16 cellular contexts compared by ENCODE assay signal in the genomic region with DNA sequence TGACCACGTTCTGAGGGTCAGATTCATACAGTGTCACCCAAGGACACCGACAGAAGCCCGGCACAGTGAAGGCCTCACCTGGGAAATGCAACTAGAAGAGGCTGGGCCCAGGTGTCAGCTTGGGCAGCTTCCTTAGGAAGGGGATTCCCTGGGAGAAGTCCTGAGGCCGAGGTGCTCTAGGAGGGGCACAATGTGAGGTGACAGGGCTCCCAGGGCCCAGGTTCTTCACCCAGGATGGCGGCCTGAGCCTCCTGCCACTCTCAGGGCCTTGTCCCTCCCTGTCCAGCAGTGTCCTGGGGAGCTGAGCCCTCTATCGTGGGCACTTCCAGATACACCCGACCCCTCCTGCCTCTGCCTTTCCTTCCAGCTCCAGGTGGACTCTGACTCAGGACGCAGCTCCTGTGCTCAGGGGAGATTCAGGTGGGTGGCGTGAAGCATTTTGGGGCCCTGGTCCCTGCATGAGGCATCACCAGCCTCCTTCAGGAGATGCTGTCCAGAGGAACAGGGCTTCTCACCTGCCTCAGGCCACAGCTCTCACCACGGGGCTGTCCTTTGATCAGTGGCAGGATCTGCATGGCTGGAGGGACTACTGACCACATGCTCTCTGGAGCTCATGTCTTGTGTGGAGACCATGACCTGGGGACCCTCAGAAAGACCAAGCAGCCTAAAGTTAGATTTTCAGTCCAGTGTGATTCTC. TPM values are rescaled to one million over a fixed set of nuclear protein-coding genes. Genes with fewer than 3 reads are reported as not detected.
DNase-seq lines count a peak whose midpoint lies in the region; ATAC-seq and TF ChIP-seq lines count a peak whose summit lies in the region.
"Had no signal": no experiment of that assay in that cellular context is flagged by ENCODE, and none has a peak within 500 bp of the region (broad histone marks: within the 10 kb centered on the region; RNA-seq: fewer than 3 reads in every experiment).

No MANE protein-coding gene starts in this region.

- H3K27ac ChIP-seq in C4-2B = no peak overlapping the region
- peak overlapping the region; percentile 85 for H3K27ac ChIP-seq in OCI-LY3 (ENCODE audit: low read length)
- no peak overlapping the region for H3K27ac ChIP-seq in SJCRH30
- H3K27ac ChIP-seq in left lung = no peak overlapping the region
- H3K27ac ChIP-seq: PC-9 had no signal

- 0 out of 2 replicates have a peak overlapping the region, but pooled peaks have one; percentile 32 for H3K4me2 ChIP-seq in OCI-LY3 (ENCODE audit: low read length)
- H3K4me2 ChIP-seq: PC-9, SK-N-SH had no signal

- TF ChIP-seq CTCF in C4-2B (conservative IDR thresholded peaks at IDR 0.05) (peak; percentile 41), OCI-LY3 (IDR thresholded peaks at IDR 0.05; ENCODE audit: low read depth, low read length) (no peak), left lung (IDR thresholded peaks at IDR 0.05) (no peak)

- peak overlapping the region; percentile 65; the same call in 1 of the 2 replicates for H3K9ac ChIP-seq in OCI-LY3 (ENCODE audit: low read length)
- H3K9ac ChIP-seq: SK-N-SH had no signal

- DNase-seq in islet precursor cell (peak; percentile 43), SJCRH30 (no peak), NCI-H226 (no peak), left lung (no peak)
- no peak for DNase-seq in stimulated activated effector memory CD8-positive, alpha-beta T cell treated with anti-CD3 and anti-CD28 coated beads, Interleukin-12 subunit alpha, Interleukin-12 subunit beta, amount 100 ng/mL, for 72 hours (ENCODE audit: low spot score in 2 of 2)
- DNase-seq: COR-L47; DMS153; NCI-H1048; NCI-H2227 treated with DMSO at 0.1 percent for 48 hours; NK-92 treated with Interleukin-12 subunit alpha and Interleukin-12 subunit beta, amount 100 ng/mL, for 24 hours; PC-9; SK-N-SH had no signal

- H3K27me3 ChIP-seq in OCI-LY3 (ENCODE audit: low read depth, low read length) (no peaks in the 10 kb centered on the region), SJCRH30 (no peaks in the 10 kb centered on the region), left lung (no peaks in the 10 kb centered on the region)

- H3K27ac Mint-ChIP-seq in stimulated activated effector memory CD8-positive, alpha-beta T cell treated with anti-CD3 and anti-CD28 coated beads, Interleukin-12 subunit alpha, Interleukin-12 subunit beta, amount 100 ng/mL, for 72 hours = peak overlapping the region; percentile 71
- H3K27ac Mint-ChIP-seq: CD14-positive monocyte had no signal

- H3K9me3 ChIP-seq in OCI-LY3 (ENCODE audit: insufficient read depth, low read length) = no peaks in the 10 kb centered on the region
- H3K9me3 ChIP-seq in SJCRH30 (replicated peaks) = no peaks in the 10 kb centered on the region
- H3K9me3 ChIP-seq in left lung = no peaks in the 10 kb centered on the region
- H3K9me3 ChIP-seq: SK-N-SH had no signal

- H3K36me3 Mint-ChIP-seq in stimulated activated effector memory CD8-positive, alpha-beta T cell treated with anti-CD3 and anti-CD28 coated beads, Interleukin-12 subunit alpha, Interleukin-12 subunit beta, amount 100 ng/mL, for 72 hours = no peaks in the 10 kb centered on the region
- H3K36me3 Mint-ChIP-seq: CD14-positive monocyte had no signal

- H3K4me3 ChIP-seq in OCI-LY3 (ENCODE audit: low read length) = no peak overlapping the region
- no peak overlapping the region for H3K4me3 ChIP-seq in SJCRH30
- H3K4me3 ChIP-seq in left lung = no peak overlapping the region
- H3K4me3 ChIP-seq: PC-9 had no signal

- ATAC-seq in stimulated activated effector memory CD8-positive, alpha-beta T cell treated with anti-CD3 and anti-CD28 coated beads, Interleukin-12 subunit alpha, Interleukin-12 subunit beta, amount 100 ng/mL, for 72 hours = no peak
- ATAC-seq in left lung = no peak

- peaks cover 71% of the 10 kb centered on the region for H3K4me1 ChIP-seq in OCI-LY3 (ENCODE audit: low read length)
- H3K4me1 ChIP-seq in SJCRH30 = no peaks in the 10 kb centered on the region
- H3K4me1 ChIP-seq in left lung = no peaks in the 10 kb centered on the region

- no peaks in the 10 kb centered on the region for H3K9me3 Mint-ChIP-seq in stimulated activated effector memory CD8-positive, alpha-beta T cell treated with anti-CD3 and anti-CD28 coated beads, Interleukin-12 subunit alpha, Interleukin-12 subunit beta, amount 100 ng/mL, for 72 hours
- H3K9me3 Mint-ChIP-seq: CD14-positive monocyte had no signal

- intact Hi-C loops in left lung (cut with DNase I) = no loop called here

- no peaks in the 10 kb centered on the region for H3K79me2 ChIP-seq in OCI-LY3 (ENCODE audit: low read length)

- H3K36me3 ChIP-seq in OCI-LY3 (replicated peaks; ENCODE audit: low read depth, low read length) (no peaks in the 10 kb centered on the region), SJCRH30 (no peaks in the 10 kb centered on the region), left lung (no peaks in the 10 kb centered on the region)

- no peaks in the 10 kb centered on the region for H3K4me1 Mint-ChIP-seq in stimulated activated effector memory CD8-positive, alpha-beta T cell treated with anti-CD3 and anti-CD28 coated beads, Interleukin-12 subunit alpha, Interleukin-12 subunit beta, amount 100 ng/mL, for 72 hours

- no peak overlapping the region for H3K4me3 Mint-ChIP-seq in stimulated activated effector memory CD8-positive, alpha-beta T cell treated with anti-CD3 and anti-CD28 coated beads, Interleukin-12 subunit alpha, Interleukin-12 subunit beta, amount 100 ng/mL, for 72 hours
- H3K4me3 Mint-ChIP-seq: CD14-positive monocyte had no signal

- no peaks in the 10 kb centered on the region for H4K20me1 ChIP-seq in OCI-LY3 (ENCODE audit: insufficient read depth, low read length)

- no peak overlapping the region for H2AFZ ChIP-seq in OCI-LY3 (ENCODE audit: low read depth, low read length)
- H2AFZ ChIP-seq: PC-9 had no signal

RNA-seq across cellular contexts. Expression of a gene that starts 58.6 kb away (rescaled TPM):
- not detected in 2 replicates for total RNA-seq in SJCRH30 (2014; rRNA removed; shearing (Covaris generic))
- total RNA-seq in left lung = under 1 TPM; 0.47 to 0.55 TPM
- total RNA-seq: HT-29, PC-9 had no signal
